Comparison of ENCODE assay signal across 1 cellular context in the genomic region with DNA sequence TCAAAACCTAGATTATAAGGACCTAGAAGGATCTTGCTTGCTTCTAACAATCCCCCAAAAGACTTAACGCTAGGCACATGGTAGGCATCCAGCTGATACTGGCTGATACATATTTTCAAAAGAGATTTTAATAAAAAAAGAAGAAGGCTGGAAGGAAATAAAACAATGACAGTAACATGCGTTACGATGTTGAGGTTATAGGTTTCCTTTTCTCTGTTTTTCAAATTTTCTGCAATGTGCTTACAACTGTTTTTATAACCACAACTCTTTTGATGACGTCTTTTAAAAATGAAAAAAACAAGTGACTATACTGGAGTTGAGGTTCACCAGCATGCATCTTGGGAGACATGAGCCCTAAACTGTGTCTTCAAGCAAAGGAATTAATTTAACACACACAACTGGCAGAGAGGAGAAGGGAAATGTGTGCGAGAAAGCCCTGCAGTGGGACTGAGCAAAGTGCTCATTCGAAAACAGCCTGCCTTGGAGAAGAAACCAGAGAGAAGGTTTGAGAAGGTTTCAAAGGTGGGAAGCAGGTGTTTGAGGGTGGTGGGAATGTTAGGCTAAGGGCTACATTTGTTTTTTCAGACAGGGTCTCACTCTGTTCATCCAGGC.
TF ChIP-seq lines count a peak whose summit lies in the region.

No MANE protein-coding gene starts in this region.

TF ChIP-seq in WTC11, 78 proteins besides CTCF, POLR2A, EP300 and RAD21 (continued from another document):
- TF ChIP-seq, protein P1, sequence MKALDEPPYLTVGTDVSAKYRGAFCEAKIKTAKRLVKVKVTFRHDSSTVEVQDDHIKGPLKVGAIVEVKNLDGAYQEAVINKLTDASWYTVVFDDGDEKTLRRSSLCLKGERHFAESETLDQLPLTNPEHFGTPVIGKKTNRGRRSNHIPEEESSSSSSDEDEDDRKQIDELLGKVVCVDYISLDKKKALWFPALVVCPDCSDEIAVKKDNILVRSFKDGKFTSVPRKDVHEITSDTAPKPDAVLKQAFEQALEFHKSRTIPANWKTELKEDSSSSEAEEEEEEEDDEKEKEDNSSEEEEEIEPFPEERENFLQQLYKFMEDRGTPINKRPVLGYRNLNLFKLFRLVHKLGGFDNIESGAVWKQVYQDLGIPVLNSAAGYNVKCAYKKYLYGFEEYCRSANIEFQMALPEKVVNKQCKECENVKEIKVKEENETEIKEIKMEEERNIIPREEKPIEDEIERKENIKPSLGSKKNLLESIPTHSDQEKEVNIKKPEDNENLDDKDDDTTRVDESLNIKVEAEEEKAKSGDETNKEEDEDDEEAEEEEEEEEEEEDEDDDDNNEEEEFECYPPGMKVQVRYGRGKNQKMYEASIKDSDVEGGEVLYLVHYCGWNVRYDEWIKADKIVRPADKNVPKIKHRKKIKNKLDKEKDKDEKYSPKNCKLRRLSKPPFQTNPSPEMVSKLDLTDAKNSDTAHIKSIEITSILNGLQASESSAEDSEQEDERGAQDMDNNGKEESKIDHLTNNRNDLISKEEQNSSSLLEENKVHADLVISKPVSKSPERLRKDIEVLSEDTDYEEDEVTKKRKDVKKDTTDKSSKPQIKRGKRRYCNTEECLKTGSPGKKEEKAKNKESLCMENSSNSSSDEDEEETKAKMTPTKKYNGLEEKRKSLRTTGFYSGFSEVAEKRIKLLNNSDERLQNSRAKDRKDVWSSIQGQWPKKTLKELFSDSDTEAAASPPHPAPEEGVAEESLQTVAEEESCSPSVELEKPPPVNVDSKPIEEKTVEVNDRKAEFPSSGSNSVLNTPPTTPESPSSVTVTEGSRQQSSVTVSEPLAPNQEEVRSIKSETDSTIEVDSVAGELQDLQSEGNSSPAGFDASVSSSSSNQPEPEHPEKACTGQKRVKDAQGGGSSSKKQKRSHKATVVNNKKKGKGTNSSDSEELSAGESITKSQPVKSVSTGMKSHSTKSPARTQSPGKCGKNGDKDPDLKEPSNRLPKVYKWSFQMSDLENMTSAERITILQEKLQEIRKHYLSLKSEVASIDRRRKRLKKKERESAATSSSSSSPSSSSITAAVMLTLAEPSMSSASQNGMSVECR (CRISPR knock-in tag; IDR thresholded peaks at IDR 0.05; ENCODE audit: borderline replicate concordance), result no peak
- TF ChIP-seq SOX15 (CRISPR knock-in tag; IDR thresholded peaks at IDR 0.05), result no peak
- TF ChIP-seq ELF4 (CRISPR knock-in tag; IDR thresholded peaks at IDR 0.05; ENCODE audit: low read depth), result no peak
- no peak for TF ChIP-seq NFE2L1 (CRISPR knock-in tag; IDR thresholded peaks at IDR 0.05)
- TF ChIP-seq, protein P2, sequence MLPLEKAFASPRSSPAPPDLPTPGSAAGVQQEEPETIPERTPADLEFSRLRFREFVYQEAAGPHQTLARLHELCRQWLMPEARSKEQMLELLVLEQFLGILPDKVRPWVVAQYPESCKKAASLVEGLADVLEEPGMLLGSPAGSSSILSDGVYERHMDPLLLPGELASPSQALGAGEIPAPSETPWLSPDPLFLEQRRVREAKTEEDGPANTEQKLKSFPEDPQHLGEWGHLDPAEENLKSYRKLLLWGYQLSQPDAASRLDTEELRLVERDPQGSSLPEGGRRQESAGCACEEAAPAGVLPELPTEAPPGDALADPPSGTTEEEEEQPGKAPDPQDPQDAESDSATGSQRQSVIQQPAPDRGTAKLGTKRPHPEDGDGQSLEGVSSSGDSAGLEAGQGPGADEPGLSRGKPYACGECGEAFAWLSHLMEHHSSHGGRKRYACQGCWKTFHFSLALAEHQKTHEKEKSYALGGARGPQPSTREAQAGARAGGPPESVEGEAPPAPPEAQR (CRISPR knock-in tag; IDR thresholded peaks at IDR 0.05), result no peak
- TF ChIP-seq, protein P3, sequence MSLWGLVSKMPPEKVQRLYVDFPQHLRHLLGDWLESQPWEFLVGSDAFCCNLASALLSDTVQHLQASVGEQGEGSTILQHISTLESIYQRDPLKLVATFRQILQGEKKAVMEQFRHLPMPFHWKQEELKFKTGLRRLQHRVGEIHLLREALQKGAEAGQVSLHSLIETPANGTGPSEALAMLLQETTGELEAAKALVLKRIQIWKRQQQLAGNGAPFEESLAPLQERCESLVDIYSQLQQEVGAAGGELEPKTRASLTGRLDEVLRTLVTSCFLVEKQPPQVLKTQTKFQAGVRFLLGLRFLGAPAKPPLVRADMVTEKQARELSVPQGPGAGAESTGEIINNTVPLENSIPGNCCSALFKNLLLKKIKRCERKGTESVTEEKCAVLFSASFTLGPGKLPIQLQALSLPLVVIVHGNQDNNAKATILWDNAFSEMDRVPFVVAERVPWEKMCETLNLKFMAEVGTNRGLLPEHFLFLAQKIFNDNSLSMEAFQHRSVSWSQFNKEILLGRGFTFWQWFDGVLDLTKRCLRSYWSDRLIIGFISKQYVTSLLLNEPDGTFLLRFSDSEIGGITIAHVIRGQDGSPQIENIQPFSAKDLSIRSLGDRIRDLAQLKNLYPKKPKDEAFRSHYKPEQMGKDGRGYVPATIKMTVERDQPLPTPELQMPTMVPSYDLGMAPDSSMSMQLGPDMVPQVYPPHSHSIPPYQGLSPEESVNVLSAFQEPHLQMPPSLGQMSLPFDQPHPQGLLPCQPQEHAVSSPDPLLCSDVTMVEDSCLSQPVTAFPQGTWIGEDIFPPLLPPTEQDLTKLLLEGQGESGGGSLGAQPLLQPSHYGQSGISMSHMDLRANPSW (CRISPR knock-in tag; conservative IDR thresholded peaks at IDR 0.05; ENCODE audit: low read depth), result no peak
- no peak for TF ChIP-seq FOXK1 (CRISPR knock-in tag; IDR thresholded peaks at IDR 0.05)
- TF ChIP-seq, protein P4, sequence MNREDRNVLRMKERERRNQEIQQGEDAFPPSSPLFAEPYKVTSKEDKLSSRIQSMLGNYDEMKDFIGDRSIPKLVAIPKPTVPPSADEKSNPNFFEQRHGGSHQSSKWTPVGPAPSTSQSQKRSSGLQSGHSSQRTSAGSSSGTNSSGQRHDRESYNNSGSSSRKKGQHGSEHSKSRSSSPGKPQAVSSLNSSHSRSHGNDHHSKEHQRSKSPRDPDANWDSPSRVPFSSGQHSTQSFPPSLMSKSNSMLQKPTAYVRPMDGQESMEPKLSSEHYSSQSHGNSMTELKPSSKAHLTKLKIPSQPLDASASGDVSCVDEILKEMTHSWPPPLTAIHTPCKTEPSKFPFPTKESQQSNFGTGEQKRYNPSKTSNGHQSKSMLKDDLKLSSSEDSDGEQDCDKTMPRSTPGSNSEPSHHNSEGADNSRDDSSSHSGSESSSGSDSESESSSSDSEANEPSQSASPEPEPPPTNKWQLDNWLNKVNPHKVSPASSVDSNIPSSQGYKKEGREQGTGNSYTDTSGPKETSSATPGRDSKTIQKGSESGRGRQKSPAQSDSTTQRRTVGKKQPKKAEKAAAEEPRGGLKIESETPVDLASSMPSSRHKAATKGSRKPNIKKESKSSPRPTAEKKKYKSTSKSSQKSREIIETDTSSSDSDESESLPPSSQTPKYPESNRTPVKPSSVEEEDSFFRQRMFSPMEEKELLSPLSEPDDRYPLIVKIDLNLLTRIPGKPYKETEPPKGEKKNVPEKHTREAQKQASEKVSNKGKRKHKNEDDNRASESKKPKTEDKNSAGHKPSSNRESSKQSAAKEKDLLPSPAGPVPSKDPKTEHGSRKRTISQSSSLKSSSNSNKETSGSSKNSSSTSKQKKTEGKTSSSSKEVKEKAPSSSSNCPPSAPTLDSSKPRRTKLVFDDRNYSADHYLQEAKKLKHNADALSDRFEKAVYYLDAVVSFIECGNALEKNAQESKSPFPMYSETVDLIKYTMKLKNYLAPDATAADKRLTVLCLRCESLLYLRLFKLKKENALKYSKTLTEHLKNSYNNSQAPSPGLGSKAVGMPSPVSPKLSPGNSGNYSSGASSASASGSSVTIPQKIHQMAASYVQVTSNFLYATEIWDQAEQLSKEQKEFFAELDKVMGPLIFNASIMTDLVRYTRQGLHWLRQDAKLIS (CRISPR knock-in tag; IDR thresholded peaks at IDR 0.05; ENCODE audit: borderline replicate concordance), result no peak
- TF ChIP-seq, protein P5, sequence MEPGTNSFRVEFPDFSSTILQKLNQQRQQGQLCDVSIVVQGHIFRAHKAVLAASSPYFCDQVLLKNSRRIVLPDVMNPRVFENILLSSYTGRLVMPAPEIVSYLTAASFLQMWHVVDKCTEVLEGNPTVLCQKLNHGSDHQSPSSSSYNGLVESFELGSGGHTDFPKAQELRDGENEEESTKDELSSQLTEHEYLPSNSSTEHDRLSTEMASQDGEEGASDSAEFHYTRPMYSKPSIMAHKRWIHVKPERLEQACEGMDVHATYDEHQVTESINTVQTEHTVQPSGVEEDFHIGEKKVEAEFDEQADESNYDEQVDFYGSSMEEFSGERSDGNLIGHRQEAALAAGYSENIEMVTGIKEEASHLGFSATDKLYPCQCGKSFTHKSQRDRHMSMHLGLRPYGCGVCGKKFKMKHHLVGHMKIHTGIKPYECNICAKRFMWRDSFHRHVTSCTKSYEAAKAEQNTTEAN (CRISPR knock-in tag; IDR thresholded peaks at IDR 0.05), result no peak
- no peak for TF ChIP-seq NR1H2 (CRISPR knock-in tag; IDR thresholded peaks at IDR 0.05)
- no peak for TF ChIP-seq CREM (CRISPR knock-in tag; IDR thresholded peaks at IDR 0.05)
- TF ChIP-seq GABPB1 (CRISPR knock-in tag; IDR thresholded peaks at IDR 0.05), result no peak
